In genomic region chr15:63255485-63255990, GRCh38 we compare ENCODE assay signal across 15 cellular contexts. TPM values are rescaled to one million over a fixed set of nuclear protein-coding genes. Genes with fewer than 3 reads are reported as not detected.
DNase-seq lines count a peak whose midpoint lies in the region; ATAC-seq and TF ChIP-seq lines count a peak whose summit lies in the region.
"Had no signal": no experiment of that assay in that cellular context is flagged by ENCODE, and none has a peak within 500 bp of the region (broad histone marks: within the 10 kb centered on the region; RNA-seq: fewer than 3 reads in every experiment).

No MANE protein-coding gene starts in this region.

- no peak for ATAC-seq in activated CD8-positive, alpha-beta T cell treated with anti-CD3 and anti-CD28 coated beads for 36 hours
- ATAC-seq in activated CD8-positive, alpha-beta T cell treated with anti-CD3 and anti-CD28 coated beads, Interleukin-2, amount 10 ng/mL, durations not matched to agents 7 days and 5 days, result no peak
- ATAC-seq in T-cell (replicated peaks in 1 of 4) (no peak), GM19351 (IDR thresholded peaks at IDR 0.05; ENCODE audit: unreplicated experiment) (no peak), GM18498 (IDR thresholded peaks at IDR 0.05; ENCODE audit: unreplicated experiment) (no peak), GM18502 (IDR thresholded peaks at IDR 0.05; ENCODE audit: poor library complexity, unreplicated experiment) (no peak)
- ATAC-seq in stimulated activated naive B cell treated with anti-CD40 and anti-IgM and Interleukin-4, amounts not matched to agents 10 μg/mL and 1 μg/mL and 100 μg/mL, for 72 hours (replicated peaks), result no peak
- ATAC-seq: activated CD4-positive, alpha-beta T cell treated with anti-CD3 and anti-CD28 coated beads for 36 hours had no signal

- peaks cover 22% of the 10 kb centered on the region for H3K4me1 Mint-ChIP-seq in activated CD8-positive, alpha-beta T cell treated with anti-CD3 and anti-CD28 coated beads for 36 hours (ENCODE audit: low read depth)
- H3K4me1 Mint-ChIP-seq in activated CD8-positive, alpha-beta T cell treated with anti-CD3 and anti-CD28 coated beads, Interleukin-2, amount 10 ng/mL, durations not matched to agents 7 days and 5 days (ENCODE audit: low read depth), result peaks cover 11% of the 10 kb centered on the region
- peaks cover 13 to 20% (median 16%) of the 10 kb centered on the region in 3 donors for H3K4me1 Mint-ChIP-seq in T-cell
- H3K4me1 Mint-ChIP-seq in immature natural killer cell, result peaks cover 37 to 55% of the 10 kb centered on the region in 2 donors
- peaks cover 5% of the 10 kb centered on the region in 2 donors for H3K4me1 Mint-ChIP-seq in stimulated activated naive B cell treated with anti-CD40 and anti-IgM and Interleukin-4, amounts not matched to agents 10 μg/mL and 1 μg/mL and 100 μg/mL, for 72 hours

- no peaks in the 10 kb centered on the region for H3K27me3 Mint-ChIP-seq in activated CD8-positive, alpha-beta T cell treated with anti-CD3 and anti-CD28 coated beads for 36 hours
- no peaks in the 10 kb centered on the region for H3K27me3 Mint-ChIP-seq in activated CD8-positive, alpha-beta T cell treated with anti-CD3 and anti-CD28 coated beads, Interleukin-2, amount 10 ng/mL, durations not matched to agents 7 days and 5 days (ENCODE audit: low read depth)
- H3K27me3 Mint-ChIP-seq in T-cell (no peaks in the 10 kb centered on the region), immature natural killer cell (ENCODE audit: low read depth in 3 of 3) (peaks cover 0 to 9% (median 6%) of the 10 kb centered on the region in 3 donors)
- H3K27me3 Mint-ChIP-seq in stimulated activated naive B cell treated with anti-CD40 and anti-IgM and Interleukin-4, amounts not matched to agents 10 μg/mL and 1 μg/mL and 100 μg/mL, for 72 hours, result no peaks in the 10 kb centered on the region
- H3K27me3 Mint-ChIP-seq: activated CD4-positive, alpha-beta T cell treated with anti-CD3 and anti-CD28 coated beads for 36 hours had no signal

- peak overlapping the region; percentile 39 for H3K27ac Mint-ChIP-seq in activated CD8-positive, alpha-beta T cell treated with anti-CD3 and anti-CD28 coated beads for 36 hours
- H3K27ac Mint-ChIP-seq in activated CD8-positive, alpha-beta T cell treated with anti-CD3 and anti-CD28 coated beads, Interleukin-2, amount 10 ng/mL, durations not matched to agents 7 days and 5 days, result no peak overlapping the region
- H3K27ac Mint-ChIP-seq in T-cell (peak overlapping the region; percentile 69 to 86), immature natural killer cell (peak overlapping the region in 5 of 6 donors; percentile 1 to 86 (median 70))
- H3K27ac Mint-ChIP-seq in stimulated activated naive B cell treated with anti-CD40 and anti-IgM and Interleukin-4, amounts not matched to agents 10 μg/mL and 1 μg/mL and 100 μg/mL, for 72 hours, result peak overlapping the region; percentile 51
- H3K27ac Mint-ChIP-seq: activated CD4-positive, alpha-beta T cell treated with anti-CD3 and anti-CD28 coated beads for 36 hours had no signal

- no peak overlapping the region for H3K4me3 Mint-ChIP-seq in activated CD8-positive, alpha-beta T cell treated with anti-CD3 and anti-CD28 coated beads for 36 hours
- no peak overlapping the region for H3K4me3 Mint-ChIP-seq in activated CD8-positive, alpha-beta T cell treated with anti-CD3 and anti-CD28 coated beads, Interleukin-2, amount 10 ng/mL, durations not matched to agents 7 days and 5 days
- H3K4me3 Mint-ChIP-seq in T-cell (no peak overlapping the region), immature natural killer cell (no peak overlapping the region)
- no peak overlapping the region for H3K4me3 Mint-ChIP-seq in stimulated activated naive B cell treated with anti-CD40 and anti-IgM and Interleukin-4, amounts not matched to agents 10 μg/mL and 1 μg/mL and 100 μg/mL, for 72 hours
- H3K4me3 Mint-ChIP-seq: activated CD4-positive, alpha-beta T cell treated with anti-CD3 and anti-CD28 coated beads for 36 hours had no signal

- H3K9me3 Mint-ChIP-seq in activated CD8-positive, alpha-beta T cell treated with anti-CD3 and anti-CD28 coated beads for 36 hours, result no peaks in the 10 kb centered on the region
- no peaks in the 10 kb centered on the region for H3K9me3 Mint-ChIP-seq in activated CD8-positive, alpha-beta T cell treated with anti-CD3 and anti-CD28 coated beads, Interleukin-2, amount 10 ng/mL, durations not matched to agents 7 days and 5 days (ENCODE audit: insufficient read depth)
- no peaks in the 10 kb centered on the region for H3K9me3 Mint-ChIP-seq in T-cell
- H3K9me3 Mint-ChIP-seq in immature natural killer cell, result no peaks in the 10 kb centered on the region
- H3K9me3 Mint-ChIP-seq in stimulated activated naive B cell treated with anti-CD40 and anti-IgM and Interleukin-4, amounts not matched to agents 10 μg/mL and 1 μg/mL and 100 μg/mL, for 72 hours, result no peaks in the 10 kb centered on the region

- H3K36me3 Mint-ChIP-seq in activated CD8-positive, alpha-beta T cell treated with anti-CD3 and anti-CD28 coated beads for 36 hours (ENCODE audit: low read depth), result peaks cover 72% of the 10 kb centered on the region
- H3K36me3 Mint-ChIP-seq in activated CD8-positive, alpha-beta T cell treated with anti-CD3 and anti-CD28 coated beads, Interleukin-2, amount 10 ng/mL, durations not matched to agents 7 days and 5 days (ENCODE audit: low read depth), result peaks cover 52% of the 10 kb centered on the region
- H3K36me3 Mint-ChIP-seq in T-cell (peaks cover 55% of the 10 kb centered on the region), immature natural killer cell (peaks cover 3 to 32% (median 4%) of the 10 kb centered on the region in 3 donors)
- peaks cover 30 to 44% of the 10 kb centered on the region in 2 donors for H3K36me3 Mint-ChIP-seq in stimulated activated naive B cell treated with anti-CD40 and anti-IgM and Interleukin-4, amounts not matched to agents 10 μg/mL and 1 μg/mL and 100 μg/mL, for 72 hours

- no peak for TF ChIP-seq CTCF in activated CD8-positive, alpha-beta T cell treated with anti-CD3 and anti-CD28 coated beads for 36 hours (IDR thresholded peaks at IDR 0.05)

- DNase-seq in activated CD8-positive, alpha-beta T cell treated with anti-CD3 and anti-CD28 coated beads for 36 hours, result no peak
- DNase-seq in activated CD8-positive, alpha-beta T cell treated with anti-CD3 and anti-CD28 coated beads, Interleukin-2, amount 10 ng/mL, durations not matched to agents 7 days and 5 days, result no peak
- DNase-seq in T-cell, result no peak
- DNase-seq in immature natural killer cell, result no peak
- no peak for DNase-seq in stimulated activated naive B cell treated with anti-CD40 and anti-IgM and Interleukin-4, amounts not matched to agents 10 μg/mL and 1 μg/mL and 100 μg/mL, for 72 hours
- DNase-seq: activated CD4-positive, alpha-beta T cell treated with anti-CD3 and anti-CD28 coated beads for 36 hours; activated T-cell treated with anti-CD3 and anti-CD28 coated beads, Interleukin-2, amount 50 U/mL, for 48 hours; amniotic stem cell; DMS53; NCI-H2081; stimulated activated CD4-positive, alpha-beta T cell treated with anti-CD3 and anti-CD28 coated beads, Interleukin-2, amount 100 ng/mL, for 24 hours; T1000 had no signal

- CTCF ChIA-PET in activated CD8-positive, alpha-beta T cell treated with anti-CD3 and anti-CD28 coated beads for 36 hours (lab: Charles Lee), result interaction anchor here (1.2 kb wide), 1 partner anchor 208 kb away, joined by 3 read pairs; no protein-coding TSS in a partner anchor
- CTCF ChIA-PET in activated CD8-positive, alpha-beta T cell treated with anti-CD3 and anti-CD28 coated beads, Interleukin-2, amount 10 ng/mL, durations not matched to agents 7 days and 5 days (lab: Charles Lee), result no interaction called here
- CTCF ChIA-PET in T-cell (lab: Charles Lee), result interaction anchor here in 1 of 2 donors (1.0 kb wide), 1 partner anchor 89 kb away, joined by 3 read pairs; no protein-coding TSS in a partner anchor

- intact Hi-C loops in activated CD8-positive, alpha-beta T cell treated with anti-CD3 and anti-CD28 coated beads for 36 hours (cut with micrococcal nuclease), result no loop called here

- POLR2A ChIA-PET in activated CD8-positive, alpha-beta T cell treated with anti-CD3 and anti-CD28 coated beads for 36 hours (lab: Charles Lee), result no interaction called here
- POLR2A ChIA-PET in activated CD8-positive, alpha-beta T cell treated with anti-CD3 and anti-CD28 coated beads, Interleukin-2, amount 10 ng/mL, durations not matched to agents 7 days and 5 days (lab: Charles Lee), result no interaction called here
- POLR2A ChIA-PET in T-cell (lab: Charles Lee), result interaction anchor here in 1 of 2 donors (0.6 kb wide), 1 partner anchor 202 kb away, joined by 10 read pairs; no protein-coding TSS in a partner anchor

RNA-seq across cellular contexts. Expression of gene APH1B, which starts 21.9 kb away (rescaled TPM):
- total RNA-seq in activated CD8-positive, alpha-beta T cell treated with anti-CD3 and anti-CD28 coated beads for 36 hours, result 1 to 10 TPM; 7.0 to 9.7 TPM
- 10 to 100 TPM in 1 of 2 experiments, 1 to 10 TPM in 1; 9.1 to 10.1 TPM for total RNA-seq in activated CD8-positive, alpha-beta T cell treated with anti-CD3 and anti-CD28 coated beads, Interleukin-2, amount 10 ng/mL, durations not matched to agents 7 days and 5 days
- total RNA-seq in T-cell, result 10 to 100 TPM; 17.0 to 27.4 (median 20.9) TPM
- polyA plus RNA-seq in immature natural killer cell, result 1 to 10 TPM; 4.8 to 7.8 (median 5.7) TPM
